ENCODE assay signal across 19 cellular contexts in genomic region chr7:94324380-94325120, GRCh38.
A peak's percentile ranks its signal among the peaks of the same experiment; 100 is the strongest.
DNase-seq lines count a peak whose midpoint lies in the region; ATAC-seq and TF ChIP-seq lines count a peak whose summit lies in the region.
"Had no signal": no experiment of that assay in that cellular context is flagged by ENCODE, and none has a peak within 500 bp of the region (broad histone marks: within the 10 kb centered on the region; RNA-seq: fewer than 3 reads in every experiment).

No MANE protein-coding gene starts in this region.

- H3K9me2 ChIP-seq in hepatocyte (replicated peaks; ENCODE audit: insufficient read depth): no peaks in the 10 kb centered on the region

- H3K36me3 Mint-ChIP-seq in activated naive CD4-positive, alpha-beta T cell treated with anti-CD3 and anti-CD28 coated beads for 36 hours (ENCODE audit: low read depth): no peaks in the 10 kb centered on the region
- H3K36me3 Mint-ChIP-seq: CD4-positive, CD25-positive, alpha-beta regulatory T cell; T-cell had no signal

- H3K27ac ChIP-seq in ascending aorta: peak overlapping the region; percentile 22 to 56
- H3K27ac ChIP-seq in hepatocyte: peak overlapping the region; percentile 75
- H3K27ac ChIP-seq in suprapubic skin: peak overlapping the region; percentile 45
- H3K27ac ChIP-seq: lower lobe of right lung had no signal

- H3K27me3 ChIP-seq in ascending aorta (no peaks in the 10 kb centered on the region), hepatocyte (no peaks in the 10 kb centered on the region), suprapubic skin (no peaks in the 10 kb centered on the region)
- H3K27me3 ChIP-seq: MG63 had no signal

- no peak for TF ChIP-seq POLR2A in suprapubic skin (IDR thresholded peaks at IDR 0.05)

- no peaks in the 10 kb centered on the region for H3K4me1 Mint-ChIP-seq in activated naive CD4-positive, alpha-beta T cell treated with anti-CD3 and anti-CD28 coated beads for 36 hours (ENCODE audit: low read depth)
- H3K4me1 Mint-ChIP-seq: CD4-positive, CD25-positive, alpha-beta regulatory T cell; T-cell had no signal

- intact Hi-C loops in ascending aorta (cut with DNase I): no loop called here
- intact Hi-C loops in activated naive CD4-positive, alpha-beta T cell treated with anti-CD3 and anti-CD28 coated beads for 36 hours (cut with micrococcal nuclease): no loop called here

- TF ChIP-seq EP300 in suprapubic skin (IDR thresholded peaks at IDR 0.05): no peak

- H3K4me1 ChIP-seq in ascending aorta (no peaks in the 10 kb centered on the region), hepatocyte (ENCODE audit: insufficient read depth) (no peaks in the 10 kb centered on the region), suprapubic skin (no peaks in the 10 kb centered on the region)
- H3K4me1 ChIP-seq: lower lobe of right lung had no signal

- WGBS in hepatocyte (ENCODE audit: low lambda C conversion rate, missing lambda C conversion rate): 49% methylated on average over 2 of the region's 2 CpGs
- 71% methylated on average over 2 of the region's 2 CpGs for WGBS in suprapubic skin

- CTCF ChIA-PET in activated naive CD4-positive, alpha-beta T cell treated with anti-CD3 and anti-CD28 coated beads for 36 hours (lab: Charles Lee): interaction anchor here (0.7 kb wide), 1 partner anchor 24 kb away, joined by 3 read pairs; no protein-coding TSS in a partner anchor

- no peak overlapping the region for H3K4me3 Mint-ChIP-seq in activated naive CD4-positive, alpha-beta T cell treated with anti-CD3 and anti-CD28 coated beads for 36 hours
- H3K4me3 Mint-ChIP-seq: CD4-positive, CD25-positive, alpha-beta regulatory T cell; T-cell had no signal

- peak; percentile 18 for DNase-seq in NCI-H2107 treated with DMSO at 0.1 percent for 48 hours (lab: John Stamatoyannopoulos, UW; ENCODE audit: unreplicated experiment)
- no peak for DNase-seq in NCI-H2107 (lab: John Stamatoyannopoulos, UW)
- no peak for DNase-seq in ascending aorta (ENCODE audit: low spot score in 2 of 2)
- peak; percentile 48 for DNase-seq in hepatocyte (ENCODE audit: low spot score)
- no peak for DNase-seq in suprapubic skin (ENCODE audit: low spot score in 2 of 2)
- DNase-seq in activated naive CD4-positive, alpha-beta T cell treated with anti-CD3 and anti-CD28 coated beads for 36 hours: no peak
- no peak for DNase-seq in KG1 (lab: John Stamatoyannopoulos, UW)
- DNase-seq: activated CD4-positive, alpha-beta T cell treated with anti-CD3 and anti-CD28 coated beads, Interleukin-2, amount 50 U/mL, for 1 hour; activated naive CD4-positive, alpha-beta T cell; anterior cingulate cortex; CD4-positive, CD25-positive, alpha-beta regulatory T cell; DMS53; lower lobe of right lung; MG63; NCI-H1694; posterior cingulate gyrus; stimulated activated CD8-positive, alpha-beta memory T cell treated with anti-CD3 and anti-CD28 coated beads, Interleukin-4, amount 100 ng/mL, for 48 hours; T-cell had no signal

- H3K27me3 Mint-ChIP-seq in activated naive CD4-positive, alpha-beta T cell treated with anti-CD3 and anti-CD28 coated beads for 36 hours (ENCODE audit: low read depth): no peaks in the 10 kb centered on the region

- ATAC-seq in GM21360 (IDR thresholded peaks at IDR 0.05; ENCODE audit: unreplicated experiment): no peak
- ATAC-seq: lower lobe of right lung, T-cell had no signal

- TF ChIP-seq CTCF in ascending aorta (IDR thresholded peaks at IDR 0.05) (no peak), hepatocyte (IDR thresholded peaks at IDR 0.05; ENCODE audit: poor library complexity) (no peak), suprapubic skin (IDR thresholded peaks at IDR 0.05) (no peak)

- no peak overlapping the region for H2AFZ ChIP-seq in hepatocyte

- H3K9me3 ChIP-seq in ascending aorta (peaks cover 0 to 4% of the 10 kb centered on the region in 2 donors), hepatocyte (ENCODE audit: low read depth) (no peaks in the 10 kb centered on the region), suprapubic skin (no peaks in the 10 kb centered on the region)
- H3K9me3 ChIP-seq: MG63 had no signal

- H3K9me3 Mint-ChIP-seq in activated naive CD4-positive, alpha-beta T cell treated with anti-CD3 and anti-CD28 coated beads for 36 hours: peaks cover 13% of the 10 kb centered on the region

- H3K79me2 ChIP-seq in hepatocyte: no peaks in the 10 kb centered on the region

- H3K36me3 ChIP-seq in ascending aorta: no peaks in the 10 kb centered on the region
- no peaks in the 10 kb centered on the region for H3K36me3 ChIP-seq in hepatocyte (replicated peaks; ENCODE audit: insufficient read depth, low read depth)
- H3K36me3 ChIP-seq in suprapubic skin: no peaks in the 10 kb centered on the region
- H3K36me3 ChIP-seq: lower lobe of right lung, MG63 had no signal

- H3K27ac Mint-ChIP-seq in activated naive CD4-positive, alpha-beta T cell treated with anti-CD3 and anti-CD28 coated beads for 36 hours: no peak overlapping the region
- H3K27ac Mint-ChIP-seq: CD4-positive, CD25-positive, alpha-beta regulatory T cell; T-cell had no signal

- H3K4me2 ChIP-seq in hepatocyte: no peak overlapping the region

- H3K4me3 ChIP-seq in ascending aorta: no peak overlapping the region
- H3K4me3 ChIP-seq in hepatocyte: no peak overlapping the region
- no peak overlapping the region for H3K4me3 ChIP-seq in suprapubic skin
- H3K4me3 ChIP-seq: lower lobe of right lung, MG63 had no signal

- H4K20me1 ChIP-seq in hepatocyte (ENCODE audit: insufficient read depth, poor library complexity, severe bottlenecking): no peaks in the 10 kb centered on the region

Comparison
In these comparisons a context has a peak if more than half of its experiments do, and no peak if none do; other contexts are left out.
1. DNase-seq: peak in NCI-H2107 treated with DMSO at 0.1 percent for 48 hours (single experiment) and hepatocyte (single experiment); none in NCI-H2107 (single experiment), ascending aorta (0 of 2), suprapubic skin (0 of 2), activated naive CD4-positive, alpha-beta T cell treated with anti-CD3 and anti-CD28 coated beads for 36 hours (single experiment) and KG1 (single experiment).
2. Peak in every context shown above with its lines, with median percentiles within 50 percentile points of each other: H3K27ac ChIP-seq.